ENCODE assay signal across 16 cellular contexts in the genomic region with DNA sequence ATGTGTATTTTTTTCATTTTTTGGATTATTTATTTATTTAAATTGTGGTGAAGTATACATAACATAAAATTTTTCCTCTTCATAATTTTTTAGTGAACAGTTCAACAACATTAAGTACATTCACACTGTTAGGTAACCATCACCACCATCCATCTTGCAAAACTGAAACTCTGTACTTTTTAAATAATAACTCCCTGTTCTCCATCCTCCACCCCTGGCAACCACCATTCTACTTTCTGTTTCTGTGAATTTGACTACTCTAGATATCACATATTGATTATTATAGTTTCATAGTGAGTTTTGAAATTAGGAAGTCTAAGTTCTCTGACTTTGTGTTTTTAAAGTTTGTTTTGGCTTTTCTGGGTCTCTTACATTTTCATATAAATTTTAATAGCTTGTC.
DNase-seq lines count a peak whose midpoint lies in the region; ATAC-seq and TF ChIP-seq lines count a peak whose summit lies in the region.
"Had no signal": no experiment of that assay in that cellular context is flagged by ENCODE, and none has a peak within 500 bp of the region (broad histone marks: within the 10 kb centered on the region; RNA-seq: fewer than 3 reads in every experiment).

No MANE protein-coding gene starts in this region.

- CTCF ChIA-PET in activated naive CD4-positive, alpha-beta T cell treated with anti-CD3 and anti-CD28 coated beads, Interleukin-2, amount 10 ng/mL, durations not matched to agents 7 days and 5 days (lab: Charles Lee): no interaction called here

- no peaks in the 10 kb centered on the region for H3K27me3 ChIP-seq in right atrium auricular region
- H3K27me3 ChIP-seq: BE2C, dorsolateral prefrontal cortex, spleen had no signal

- no peak for TF ChIP-seq CTCF in right atrium auricular region (IDR thresholded peaks at IDR 0.05)

- no peak overlapping the region for H3K27ac Mint-ChIP-seq in activated naive CD4-positive, alpha-beta T cell treated with anti-CD3 and anti-CD28 coated beads, Interleukin-2, amount 10 ng/mL, durations not matched to agents 7 days and 5 days
- H3K27ac Mint-ChIP-seq: IgD-negative memory B cell, nephron had no signal

- DNase-seq in activated naive CD4-positive, alpha-beta T cell treated with anti-CD3 and anti-CD28 coated beads, Interleukin-2, amount 10 ng/mL, durations not matched to agents 7 days and 5 days: no peak
- DNase-seq in right atrium auricular region (ENCODE audit: low spot score): no peak
- no peak for DNase-seq in central memory CD4-positive, alpha-beta T cell
- no peak for DNase-seq in activated CD4-positive, alpha-beta T cell treated with anti-CD3 and anti-CD28 coated beads, Interleukin-2, amount 50 U/mL, for 1 hour
- DNase-seq: amniotic stem cell, BE2C, dorsolateral prefrontal cortex, H7, NCI-H2029, spleen had no signal

- H3K4me3 Mint-ChIP-seq in activated naive CD4-positive, alpha-beta T cell treated with anti-CD3 and anti-CD28 coated beads, Interleukin-2, amount 10 ng/mL, durations not matched to agents 7 days and 5 days: no peak overlapping the region
- H3K4me3 Mint-ChIP-seq: nephron had no signal

- H3K4me1 Mint-ChIP-seq in activated naive CD4-positive, alpha-beta T cell treated with anti-CD3 and anti-CD28 coated beads, Interleukin-2, amount 10 ng/mL, durations not matched to agents 7 days and 5 days: peaks cover 7% of the 10 kb centered on the region
- H3K4me1 Mint-ChIP-seq: nephron had no signal

- H3K36me3 Mint-ChIP-seq in activated naive CD4-positive, alpha-beta T cell treated with anti-CD3 and anti-CD28 coated beads, Interleukin-2, amount 10 ng/mL, durations not matched to agents 7 days and 5 days: no peaks in the 10 kb centered on the region

- H3K4me1 ChIP-seq in right atrium auricular region: no peaks in the 10 kb centered on the region
- H3K4me1 ChIP-seq: spleen had no signal

- no peaks in the 10 kb centered on the region for H3K27me3 Mint-ChIP-seq in activated naive CD4-positive, alpha-beta T cell treated with anti-CD3 and anti-CD28 coated beads, Interleukin-2, amount 10 ng/mL, durations not matched to agents 7 days and 5 days
- H3K27me3 Mint-ChIP-seq: IgD-negative memory B cell had no signal

- H3K4me3 ChIP-seq in right atrium auricular region: no peak overlapping the region
- H3K4me3 ChIP-seq: dorsolateral prefrontal cortex, spleen had no signal

- H3K9me3 ChIP-seq in right atrium auricular region: peaks cover 0 to 3% of the 10 kb centered on the region in 2 donors
- H3K9me3 ChIP-seq: BE2C, spleen had no signal

- H3K27ac ChIP-seq in right atrium auricular region: no peak overlapping the region
- H3K27ac ChIP-seq: dorsolateral prefrontal cortex, spleen had no signal

- peak; percentile 81 for ATAC-seq in GM18519 (IDR thresholded peaks at IDR 0.05; ENCODE audit: low FRiP score, unreplicated experiment)
- peak; percentile 80 for ATAC-seq in GM19455 (IDR thresholded peaks at IDR 0.05; ENCODE audit: unreplicated experiment)
- peak; percentile 95 for ATAC-seq in HG02852 (IDR thresholded peaks at IDR 0.05; ENCODE audit: unreplicated experiment)
- peak; percentile 89 for ATAC-seq in HG03521 (IDR thresholded peaks at IDR 0.05; ENCODE audit: unreplicated experiment)

- no peaks in the 10 kb centered on the region for H3K36me3 ChIP-seq in right atrium auricular region
- H3K36me3 ChIP-seq: BE2C, spleen had no signal

- no peaks in the 10 kb centered on the region for H3K9me3 Mint-ChIP-seq in activated naive CD4-positive, alpha-beta T cell treated with anti-CD3 and anti-CD28 coated beads, Interleukin-2, amount 10 ng/mL, durations not matched to agents 7 days and 5 days
- H3K9me3 Mint-ChIP-seq: IgD-negative memory B cell, nephron had no signal
